Comparison of ENCODE assay signal across 17 cellular contexts in genomic region chr18:13019301-13019700, GRCh38. TPM values are rescaled to one million over a fixed set of nuclear protein-coding genes. Genes with fewer than 3 reads are reported as not detected.
A peak's percentile ranks its signal among the peaks of the same experiment; 100 is the strongest.
DNase-seq lines count a peak whose midpoint lies in the region; ATAC-seq, FAIRE-seq and TF ChIP-seq lines count a peak whose summit lies in the region.
"Had no signal": no experiment of that assay in that cellular context is flagged by ENCODE, and none has a peak within 500 bp of the region (broad histone marks: within the 10 kb centered on the region; RNA-seq: fewer than 3 reads in every experiment).

No MANE protein-coding gene starts in this region.

- H3K4me1 Mint-ChIP-seq in chondrocyte (ENCODE audit: low read depth), result no peaks in the 10 kb centered on the region

- peaks cover 7% of the 10 kb centered on the region for H3K9me3 Mint-ChIP-seq in chondrocyte (ENCODE audit: low read depth)
- H3K9me3 Mint-ChIP-seq: activated T-cell treated with anti-CD3 and anti-CD28 coated beads, Interleukin-2, amount 50 U/mL, for 4 hours had no signal

- no peak for TF ChIP-seq CTCF in GM06990 (IDR thresholded peaks at IDR 0.05; ENCODE audit: insufficient read depth, low read length, poor library complexity, severe bottlenecking)
- no peak for TF ChIP-seq CTCF in chondrocyte (IDR thresholded peaks at IDR 0.05)

- H3K36me3 ChIP-seq in GM06990 (ENCODE audit: control insufficient read depth, insufficient read depth, low read length), result peaks cover 8% of the 10 kb centered on the region

- intact Hi-C loops in Right ventricle myocardium superior (cut with DNase I), result no loop called here

- DNase-seq in GM06990 (ENCODE audit: extremely low read depth, insufficient read length) (peak; percentile 40), GM19239 (ENCODE audit: insufficient read length, low spot score) (no peak), dermis microvascular lymphatic vessel endothelial cell (ENCODE audit: low read depth in 2 of 2) (peak; percentile 3 to 57), Right ventricle myocardium superior (no peak), KG1 (lab: John Stamatoyannopoulos, UW) (no peak), chondrocyte (ENCODE audit: low spot score) (no peak)
- no peak for DNase-seq in stimulated activated naive CD8-positive, alpha-beta T cell treated with anti-CD3 and anti-CD28 coated beads, Interleukin-15, Interleukin-2, amounts not matched to agents 100 U/mL and 50 U/mL, for 24 hours
- DNase-seq: activated CD4-positive, alpha-beta T cell treated with anti-CD3 and anti-CD28 coated beads for 1 hour; activated T-cell treated with anti-CD3 and anti-CD28 coated beads, Interleukin-2, amount 50 U/mL, for 4 hours; cerebellar nuclear complex; erythroblast; left colon; NCI-H82; SHP77 treated with DMSO at 0.1 percent for 48 hours had no signal

- ATAC-seq in HG03196 (IDR thresholded peaks at IDR 0.05; ENCODE audit: unreplicated experiment) (peak; percentile 63), Right ventricle myocardium superior (ENCODE audit: poor library complexity) (no peak)
- ATAC-seq in stimulated activated naive CD8-positive, alpha-beta T cell treated with anti-CD3 and anti-CD28 coated beads, Interleukin-15, Interleukin-2, amounts not matched to agents 100 U/mL and 50 U/mL, for 24 hours, result no peak
- ATAC-seq: activated T-cell treated with anti-CD3 and anti-CD28 coated beads, Interleukin-2, amount 50 U/mL, for 4 hours; left colon had no signal

- no peaks in the 10 kb centered on the region for H3K27me3 ChIP-seq in GM06990 (replicated peaks; ENCODE audit: control insufficient read depth, insufficient read depth, low read length)
- H3K27me3 ChIP-seq: hepatocyte had no signal

- H3K4me3 ChIP-seq in GM06990 (replicated peaks; ENCODE audit: low read depth, low read length), result no peak overlapping the region
- H3K4me3 ChIP-seq: hepatocyte had no signal

- no peak overlapping the region for H3K27ac Mint-ChIP-seq in chondrocyte (ENCODE audit: unreplicated experiment)

- FAIRE-seq in GM19239 (lab: Jason Lieb, UNC), result peak; percentile 23
- FAIRE-seq: HTR-8/SVneo had no signal

- H3K27me3 Mint-ChIP-seq in chondrocyte (ENCODE audit: low read depth), result no peaks in the 10 kb centered on the region

- peaks cover 42% of the 10 kb centered on the region for H3K36me3 Mint-ChIP-seq in chondrocyte (ENCODE audit: low read depth)

- H3K4me3 Mint-ChIP-seq in chondrocyte (ENCODE audit: unreplicated experiment), result no peak overlapping the region
- H3K4me3 Mint-ChIP-seq: activated T-cell treated with anti-CD3 and anti-CD28 coated beads, Interleukin-2, amount 50 U/mL, for 4 hours had no signal

RNA-seq across cellular contexts. Expression of gene CEP192, which starts 28.1 kb away (rescaled TPM):
- total RNA-seq in dermis microvascular lymphatic vessel endothelial cell (20.2 and 21.1 TPM in 2 replicates), Right ventricle myocardium superior (22.3 TPM), chondrocyte (14.7 to 22.9 TPM (median 16.8 TPM) in 3 replicates)

Comparison
In these comparisons a context has a peak if more than half of its experiments do, and no peak if none do; other contexts are left out.
1. DNase-seq: peak in GM06990 (single experiment) and dermis microvascular lymphatic vessel endothelial cell (2 of 2); none in GM19239 (single experiment), Right ventricle myocardium superior (single experiment), stimulated activated naive CD8-positive, alpha-beta T cell treated with anti-CD3 and anti-CD28 coated beads, Interleukin-15, Interleukin-2, amounts not matched to agents 100 U/mL and 50 U/mL, for 24 hours (single experiment), KG1 (single experiment) and chondrocyte (single experiment).